1 cellular context compared by ENCODE assay signal in the genomic region with DNA sequence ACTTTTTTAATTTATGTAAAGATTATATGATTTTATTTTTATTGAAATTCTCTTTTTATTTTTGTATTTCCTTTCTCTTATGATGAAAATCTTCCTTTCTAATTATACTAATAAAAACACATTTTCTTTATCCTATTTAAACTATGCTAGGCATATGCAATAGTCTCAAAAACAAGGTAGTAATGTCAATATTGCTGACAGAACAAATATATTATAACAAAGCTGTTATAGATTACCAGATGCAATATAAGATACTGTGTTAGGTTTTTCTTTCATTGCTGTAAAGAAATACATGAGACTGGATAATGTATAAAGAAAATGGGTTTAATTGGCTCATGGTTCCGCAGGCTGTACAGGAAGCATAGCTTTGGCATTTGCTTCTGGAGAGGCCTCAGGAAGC.
TF ChIP-seq lines count a peak whose summit lies in the region.

No MANE protein-coding gene starts in this region.

TF ChIP-seq in K562, 482 proteins besides CTCF, POLR2A, EP300 and RAD21:
- TF ChIP-seq, protein P1, sequence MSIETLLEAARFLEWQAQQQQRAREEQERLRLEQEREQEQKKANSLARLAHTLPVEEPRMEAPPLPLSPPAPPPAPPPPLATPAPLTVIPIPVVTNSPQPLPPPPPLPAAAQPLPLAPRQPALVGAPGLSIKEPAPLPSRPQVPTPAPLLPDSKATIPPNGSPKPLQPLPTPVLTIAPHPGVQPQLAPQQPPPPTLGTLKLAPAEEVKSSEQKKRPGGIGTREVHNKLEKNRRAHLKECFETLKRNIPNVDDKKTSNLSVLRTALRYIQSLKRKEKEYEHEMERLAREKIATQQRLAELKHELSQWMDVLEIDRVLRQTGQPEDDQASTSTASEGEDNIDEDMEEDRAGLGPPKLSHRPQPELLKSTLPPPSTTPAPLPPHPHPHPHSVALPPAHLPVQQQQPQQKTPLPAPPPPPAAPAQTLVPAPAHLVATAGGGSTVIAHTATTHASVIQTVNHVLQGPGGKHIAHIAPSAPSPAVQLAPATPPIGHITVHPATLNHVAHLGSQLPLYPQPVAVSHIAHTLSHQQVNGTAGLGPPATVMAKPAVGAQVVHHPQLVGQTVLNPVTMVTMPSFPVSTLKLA (conservative IDR thresholded peaks at IDR 0.05), result no peak
- TF ChIP-seq MAFK (IDR thresholded peaks at IDR 0.05; ENCODE audit: low read length) (peak; percentile 24; the same call in 1 of the 2 replicates), KDM1A (IDR thresholded peaks at IDR 0.05) (no peak), C11orf30 (IDR thresholded peaks at IDR 0.05; ENCODE audit: low read depth) (peak; percentile 12; the same call in 1 of the 2 replicates), ERF (CRISPR knock-in tag; IDR thresholded peaks at IDR 0.05) (no peak), FOXA1 (IDR thresholded peaks at IDR 0.05; ENCODE audit: borderline replicate concordance) (no peak), NR4A1 (CRISPR knock-in tag; IDR thresholded peaks at IDR 0.05) (no peak), NR4A1 (tag; IDR thresholded peaks at IDR 0.05) (no peak), MAFF (IDR thresholded peaks at IDR 0.05; ENCODE audit: low read length) (peak; percentile 34; the same call in 1 of the 2 replicates), ZNF316 (IDR thresholded peaks at IDR 0.05) (peak; percentile 58)
